12 cellular contexts compared by ENCODE assay signal in genomic region chr3:24830230-24831152, GRCh38.
DNase-seq lines count a peak whose midpoint lies in the region; ATAC-seq and TF ChIP-seq lines count a peak whose summit lies in the region.
"Had no signal": no experiment of that assay in that cellular context is flagged by ENCODE, and none has a peak within 500 bp of the region (broad histone marks: within the 10 kb centered on the region; RNA-seq: fewer than 3 reads in every experiment).

No MANE protein-coding gene starts in this region.

- ATAC-seq in heart right ventricle (peak in 3 of 8 donors; percentile 22 to 44 (median 34)), Right ventricle myocardium inferior (no peak), aorta (ENCODE audit: low FRiP score) (no peak)
- ATAC-seq in activated T-cell treated with anti-CD3 and anti-CD28 coated beads, Interleukin-2, amount 50 U/mL, for 4 hours: no peak
- ATAC-seq: activated CD4-positive, CD25-positive, alpha-beta regulatory T cell treated with anti-CD3 and anti-CD28 coated beads, Interleukin-2, amount 50 U/mL, for 24 hours; stimulated activated effector memory CD8-positive, alpha-beta T cell treated with anti-CD3 and anti-CD28 coated beads, Interleukin-12 subunit alpha, Interleukin-12 subunit beta, amount 100 ng/mL, for 72 hours had no signal

- H3K27ac ChIP-seq in heart right ventricle (no peak overlapping the region), esophagus (ENCODE audit: low read depth in 2 of 2, low read length in 1 of 2) (no peak overlapping the region), aorta (ENCODE audit: low read depth in 1 of 2, low read length in 2 of 2) (no peak overlapping the region)

- DNase-seq in heart right ventricle (peak in 1 of 2 donors; percentile 10), Right ventricle myocardium inferior (ENCODE audit: missing footprints) (no peak), aorta (peak; percentile 46 to 76), ureter (ENCODE audit: low spot score) (no peak), foreskin fibroblast (no peak)
- DNase-seq in activated T-cell treated with anti-CD3 and anti-CD28 coated beads, Interleukin-2, amount 50 U/mL, for 4 hours: no peak
- DNase-seq: CD4-positive, CD25-positive, alpha-beta regulatory T cell; NCI-H524 treated with DMSO at 0.1 percent for 48 hours had no signal

- H3K36me3 ChIP-seq in heart right ventricle (no peaks in the 10 kb centered on the region), esophagus (ENCODE audit: control insufficient read depth in 2 of 2, insufficient read depth in 2 of 2, low read length in 1 of 2) (no peaks in the 10 kb centered on the region), aorta (ENCODE audit: control insufficient read depth in 1 of 2, insufficient read depth in 2 of 2, low read length in 1 of 2) (no peaks in the 10 kb centered on the region)

- peak overlapping the region; percentile 87 to 90 (median 89) for H3K4me3 Mint-ChIP-seq in nephron
- no peak overlapping the region for H3K4me3 Mint-ChIP-seq in activated T-cell treated with anti-CD3 and anti-CD28 coated beads, Interleukin-2, amount 50 U/mL, for 4 hours
- H3K4me3 Mint-ChIP-seq: CD4-positive, CD25-positive, alpha-beta regulatory T cell; stimulated activated effector memory CD8-positive, alpha-beta T cell treated with anti-CD3 and anti-CD28 coated beads, Interleukin-12 subunit alpha, Interleukin-12 subunit beta, amount 100 ng/mL, for 72 hours had no signal

- H3K4me1 Mint-ChIP-seq in nephron: peaks cover 10% of the 10 kb centered on the region
- no peaks in the 10 kb centered on the region for H3K4me1 Mint-ChIP-seq in activated T-cell treated with anti-CD3 and anti-CD28 coated beads, Interleukin-2, amount 50 U/mL, for 4 hours (ENCODE audit: low read depth)
- H3K4me1 Mint-ChIP-seq: CD4-positive, CD25-positive, alpha-beta regulatory T cell had no signal

- intact Hi-C loops in heart right ventricle (cut with DNase I) (no loop called here), Right ventricle myocardium inferior (cut with DNase I) (no loop called here), aorta (cut with DNase I) (no loop called here)

- WGBS in heart right ventricle, 2 donors: 9 to 10% methylated on average over 35 of the region's 35 CpGs
- 10 to 13% methylated on average over 35 of the region's 35 CpGs for WGBS in esophagus, 2 donors
- 9 to 11% methylated on average over 28 to 35 of the region's 35 CpGs for WGBS in aorta, 2 donors

- peak overlapping the region in 2 of 3 experiments; percentile 9 to 27 for H3K27ac Mint-ChIP-seq in nephron
- H3K27ac Mint-ChIP-seq: CD4-positive, CD25-positive, alpha-beta regulatory T cell; stimulated activated effector memory CD8-positive, alpha-beta T cell treated with anti-CD3 and anti-CD28 coated beads, Interleukin-12 subunit alpha, Interleukin-12 subunit beta, amount 100 ng/mL, for 72 hours had no signal

- H3K9me3 ChIP-seq in heart right ventricle: no peaks in the 10 kb centered on the region
- no peaks in the 10 kb centered on the region for H3K9me3 ChIP-seq in esophagus (ENCODE audit: control insufficient read depth in 2 of 2, insufficient read depth in 1 of 2, low read depth in 1 of 2, low read length in 1 of 2)
- H3K9me3 ChIP-seq in aorta (ENCODE audit: control insufficient read depth, low read length): no peaks in the 10 kb centered on the region

- H3K36me3 Mint-ChIP-seq in nephron (ENCODE audit: low read depth): no peaks in the 10 kb centered on the region
- H3K36me3 Mint-ChIP-seq in activated T-cell treated with anti-CD3 and anti-CD28 coated beads, Interleukin-2, amount 50 U/mL, for 4 hours (ENCODE audit: insufficient read depth): no peaks in the 10 kb centered on the region
- H3K36me3 Mint-ChIP-seq: CD4-positive, CD25-positive, alpha-beta regulatory T cell; stimulated activated effector memory CD8-positive, alpha-beta T cell treated with anti-CD3 and anti-CD28 coated beads, Interleukin-12 subunit alpha, Interleukin-12 subunit beta, amount 100 ng/mL, for 72 hours had no signal

- TF ChIP-seq CTCF in heart right ventricle (IDR thresholded peaks at IDR 0.05) (no peak), nephron (IDR thresholded peaks at IDR 0.05; ENCODE audit: unreplicated experiment in 3 of 3) (no peak), foreskin fibroblast (IDR thresholded peaks at IDR 0.05; ENCODE audit: low read depth, low read length) (no peak)

- peaks cover 0 to 17% (median 8%) of the 10 kb centered on the region in 9 donors for H3K4me1 ChIP-seq in heart right ventricle
- peaks cover 0 to 7% of the 10 kb centered on the region in 2 donors for H3K4me1 ChIP-seq in esophagus (ENCODE audit: control insufficient read depth in 2 of 2, insufficient read depth in 2 of 2, low read length in 1 of 2)
- H3K4me1 ChIP-seq in aorta (ENCODE audit: control insufficient read depth in 1 of 2, insufficient read depth in 2 of 2, low read length in 2 of 2): no peaks in the 10 kb centered on the region

- H3K27me3 ChIP-seq in heart right ventricle: peaks cover 0 to 59% (median 43%) of the 10 kb centered on the region in 7 donors
- H3K27me3 ChIP-seq in esophagus (ENCODE audit: control insufficient read depth in 1 of 2, insufficient read depth in 2 of 2, low read length in 2 of 2): no peaks in the 10 kb centered on the region
- no peaks in the 10 kb centered on the region for H3K27me3 ChIP-seq in aorta (ENCODE audit: control insufficient read depth in 1 of 2, insufficient read depth in 2 of 2, low read length in 1 of 2)

- H3K27me3 Mint-ChIP-seq in nephron (ENCODE audit: low read depth): peaks cover 56% of the 10 kb centered on the region
- H3K27me3 Mint-ChIP-seq in activated T-cell treated with anti-CD3 and anti-CD28 coated beads, Interleukin-2, amount 50 U/mL, for 4 hours (ENCODE audit: low read depth): peaks cover 32% of the 10 kb centered on the region

- H3K9me3 Mint-ChIP-seq in nephron: no peaks in the 10 kb centered on the region
- H3K9me3 Mint-ChIP-seq in activated T-cell treated with anti-CD3 and anti-CD28 coated beads, Interleukin-2, amount 50 U/mL, for 4 hours: no peaks in the 10 kb centered on the region

- H3K4me3 ChIP-seq in heart right ventricle (peak overlapping the region in 9 of 10 donors; percentile 37 to 60 (median 53)), esophagus (ENCODE audit: low read depth in 1 of 2, low read length in 2 of 2) (peak overlapping the region; percentile 46 to 52), aorta (ENCODE audit: low read length in 2 of 2) (peak overlapping the region; percentile 32 to 39), foreskin fibroblast (ENCODE audit: low read depth in 1 of 2, low read length in 2 of 2) (no peak overlapping the region)

Comparison
In these comparisons a context has a peak if more than half of its experiments do, and no peak if none do; other contexts are left out.
1. DNase-seq: peak in aorta (2 of 2); none in Right ventricle myocardium inferior (single experiment), ureter (single experiment), foreskin fibroblast (0 of 2) and activated T-cell treated with anti-CD3 and anti-CD28 coated beads, Interleukin-2, amount 50 U/mL, for 4 hours (single experiment).
2. H3K4me3 ChIP-seq: peak in heart right ventricle (9 of 10), esophagus (2 of 2) and aorta (2 of 2); none in foreskin fibroblast (0 of 2).